8 cellular contexts compared by ENCODE assay signal in genomic region chr9:136864996-136865767, GRCh38. TPM values are rescaled to one million over a fixed set of nuclear protein-coding genes. Genes with fewer than 3 reads are reported as not detected.
DNase-seq lines count a peak whose midpoint lies in the region; ATAC-seq and TF ChIP-seq lines count a peak whose summit lies in the region.

No MANE protein-coding gene starts in this region.

- H3K79me2 ChIP-seq in PC-3 (ENCODE audit: low read length) (peaks cover 27% of the 10 kb centered on the region), neural cell (replicated peaks; ENCODE audit: insufficient read depth, low read length) (peaks cover 21% of the 10 kb centered on the region)

- peaks cover 19% of the 10 kb centered on the region for H3K36me3 Mint-ChIP-seq in endothelial cell (ENCODE audit: low read depth, unreplicated experiment)

- peak overlapping the region; percentile 90 for H3K4me3 Mint-ChIP-seq in endothelial cell (ENCODE audit: unreplicated experiment)

- H3K4me3 ChIP-seq in BLaER1 treated with 17β-estradiol and CSF1 and Interleukin-3, amounts not matched to agents 10 nM and 100 nM = peak overlapping the region; percentile 76 to 88 (median 78)
- H3K4me3 ChIP-seq in PC-3 (ENCODE audit: low read length) = peak overlapping the region; percentile 86
- peak overlapping the region; percentile 94 for H3K4me3 ChIP-seq in neural cell (ENCODE audit: low read length)

- peak overlapping the region; percentile 87 to 97 (median 92) for H3K9ac ChIP-seq in BLaER1 treated with 17β-estradiol and CSF1 and Interleukin-3, amounts not matched to agents 10 nM and 100 nM
- H3K9ac ChIP-seq in PC-3 (ENCODE audit: low read length) = peak overlapping the region; percentile 90; the same call in 1 of the 2 replicates
- H3K9ac ChIP-seq in neural cell (ENCODE audit: low read length) = peak overlapping the region; percentile 94

- no peak for TF ChIP-seq RAD21 in neural cell (conservative IDR thresholded peaks at IDR 0.05)

- no TSS peak for BruUV-seq in PC-3 (replicated peaks; lab: Mats Ljungman, UMichigan)

- TF ChIP-seq EP300 in neural cell (conservative IDR thresholded peaks at IDR 0.05; ENCODE audit: poor library complexity, severe bottlenecking) = no peak

- in situ Hi-C loops in GM13976 (cut with MboI; ENCODE audit: low sequenced_read_pairs, unreplicated experiment) = no loop called here

- H3K4me1 Mint-ChIP-seq in endothelial cell (ENCODE audit: unreplicated experiment) = peaks cover 6% of the 10 kb centered on the region

- CTCF ChIA-PET in PC-3 (lab: Charles Lee) = no interaction called here

- H3K9me2 ChIP-seq in PC-3 (replicated peaks; ENCODE audit: low read length) (no peaks in the 10 kb centered on the region), neural cell (ENCODE audit: insufficient read depth, low read length) (no peaks in the 10 kb centered on the region)

- no peak for DNase-seq in PC-3
- no peak for DNase-seq in endothelial cell (ENCODE audit: low spot score)
- DNase-seq in GM13976 (ENCODE audit: low spot score) = no peak
- DNase-seq in GM19238 (ENCODE audit: insufficient read length, low spot score) = no peak
- no peak for DNase-seq in DMS114 treated with DMSO at 0.1 percent for 48 hours (lab: John Stamatoyannopoulos, UW; ENCODE audit: unreplicated experiment)

- peaks cover 37 to 56% (median 45%) of the 10 kb centered on the region in 10 experiments for H3K4me1 ChIP-seq in BLaER1 treated with 17β-estradiol and CSF1 and Interleukin-3, amounts not matched to agents 10 nM and 100 nM
- 0 out of 2 replicates have a peak, but pooled peaks cover 5% of the 10 kb centered on the region for H3K4me1 ChIP-seq in PC-3 (ENCODE audit: insufficient read depth, low read length)

- H3K9me3 ChIP-seq in BLaER1 treated with 17β-estradiol and CSF1 and Interleukin-3, amounts not matched to agents 10 nM and 100 nM (replicated peaks in 1 of 11) = peaks cover 0 to 34% (median 21%) of the 10 kb centered on the region in 11 experiments; a peak in 18 of 22 replicates
- H3K9me3 ChIP-seq in PC-3 (ENCODE audit: low read length) (no peaks in the 10 kb centered on the region), neural cell (ENCODE audit: low read length) (no peaks in the 10 kb centered on the region)

- peaks cover 37 to 54% (median 52%) of the 10 kb centered on the region in 11 experiments; a peak in 21 of 22 replicates for H4K20me1 ChIP-seq in BLaER1 treated with 17β-estradiol and CSF1 and Interleukin-3, amounts not matched to agents 10 nM and 100 nM
- H4K20me1 ChIP-seq in PC-3 (ENCODE audit: low read length) (peaks cover 4% of the 10 kb centered on the region; the same call in 1 of the 2 replicates), neural cell (ENCODE audit: insufficient read depth) (no peaks in the 10 kb centered on the region)

- peak overlapping the region in 9 of 11 experiments; percentile 19 to 94 (median 92); a peak in 17 of 22 replicates for H3K27ac ChIP-seq in BLaER1 treated with 17β-estradiol and CSF1 and Interleukin-3, amounts not matched to agents 10 nM and 100 nM
- H3K27ac ChIP-seq in PC-3 (ENCODE audit: low read length) (no peak overlapping the region), neural cell (ENCODE audit: low read length) (peak overlapping the region; percentile 59)

- peak overlapping the region; percentile 91 to 99 (median 97) for H3K4me2 ChIP-seq in BLaER1 treated with 17β-estradiol and CSF1 and Interleukin-3, amounts not matched to agents 10 nM and 100 nM
- H3K4me2 ChIP-seq in PC-3 (ENCODE audit: low read length) (peak overlapping the region; percentile 87), neural cell (ENCODE audit: low read length) (peak overlapping the region; percentile 78)

- intact Hi-C loops in PC-3 (cut with micrococcal nuclease) = no loop called here

- H2AFZ ChIP-seq in PC-3 (ENCODE audit: low read length) (no peak overlapping the region), neural cell (ENCODE audit: low read depth, low read length) (no peak overlapping the region)

- H3K27me3 Mint-ChIP-seq in endothelial cell (ENCODE audit: unreplicated experiment) = peaks cover 17% of the 10 kb centered on the region

- no peaks in the 10 kb centered on the region for H3K27me3 ChIP-seq in BLaER1 treated with 17β-estradiol and CSF1 and Interleukin-3, amounts not matched to agents 10 nM and 100 nM
- H3K27me3 ChIP-seq in PC-3 (ENCODE audit: low read length) (no peaks in the 10 kb centered on the region), neural cell (ENCODE audit: insufficient read depth, low read depth, low read length) (no peaks in the 10 kb centered on the region)

- ATAC-seq in PC-3 (no peak), HG03039 (IDR thresholded peaks at IDR 0.05; ENCODE audit: unreplicated experiment) (no peak)

- TF ChIP-seq CTCF in PC-3 (conservative IDR thresholded peaks at IDR 0.05; ENCODE audit: low read depth, low read length) = no peak
- no peak for TF ChIP-seq CTCF in endothelial cell (IDR thresholded peaks at IDR 0.05; ENCODE audit: unreplicated experiment)
- TF ChIP-seq CTCF in neural cell (IDR thresholded peaks at IDR 0.05; ENCODE audit: poor library complexity, severe bottlenecking) = no peak
- no peak for TF ChIP-seq CTCF in GM13976 (IDR thresholded peaks at IDR 0.05; ENCODE audit: borderline replicate concordance, control extremely low read depth, extremely low read depth, insufficient read depth, missing control alignments)

- H3F3A ChIP-seq in PC-3 (ENCODE audit: low read length, unreplicated experiment) (no peaks in the 10 kb centered on the region), neural cell (ENCODE audit: insufficient read depth, low read length, poor library complexity, severe bottlenecking) (no peaks in the 10 kb centered on the region)

- H3K9me3 Mint-ChIP-seq in endothelial cell (ENCODE audit: unreplicated experiment) = peaks cover 6% of the 10 kb centered on the region

- POLR2A ChIA-PET in PC-3 (lab: Charles Lee; ENCODE audit: unreplicated experiment) = no interaction called here

- H3K27ac Mint-ChIP-seq in endothelial cell (ENCODE audit: unreplicated experiment) = peak overlapping the region; percentile 57

- H3K36me3 ChIP-seq in BLaER1 treated with 17β-estradiol and CSF1 and Interleukin-3, amounts not matched to agents 10 nM and 100 nM = peaks cover 37 to 61% (median 47%) of the 10 kb centered on the region in 11 experiments
- peaks cover 15% of the 10 kb centered on the region for H3K36me3 ChIP-seq in PC-3 (ENCODE audit: low read depth, low read length)
- H3K36me3 ChIP-seq in neural cell (ENCODE audit: insufficient read depth, low read length) = no peaks in the 10 kb centered on the region

TF ChIP-seq in neural cell, 6 proteins besides CTCF, POLR2A, EP300 and RAD21:
- TF ChIP-seq SMC3 (conservative IDR thresholded peaks at IDR 0.05; ENCODE audit: poor library complexity) = no peak
- TF ChIP-seq TAF1 (IDR thresholded peaks at IDR 0.05; ENCODE audit: low read depth) = no peak
- TF ChIP-seq EZH2 (IDR thresholded peaks at IDR 0.05; ENCODE audit: borderline replicate concordance, insufficient read depth, low read length, poor library complexity, severe bottlenecking) = no peak
- no peak for TF ChIP-seq MXI1 (conservative IDR thresholded peaks at IDR 0.05; ENCODE audit: poor library complexity, severe bottlenecking)

RNA-seq across cellular contexts. Expression of gene EDF1, which starts 0.9 kb away (rescaled TPM):
- 544 and 562 TPM in 2 replicates for total RNA-seq in PC-3 (2014; rRNA removed)
- 286 TPM for total RNA-seq in endothelial cell (ENCODE audit: unreplicated experiment)
- 613 and 677 TPM in 2 replicates for polyA plus RNA-seq in neural cell
- 155 and 194 TPM in 2 replicates for polyA minus RNA-seq in neural cell

RNA-seq across cellular contexts. Expression of gene MAMDC4, which starts 13.0 kb away (rescaled TPM):
- total RNA-seq in PC-3 (2014; rRNA removed) = 3.0 and 5.3 TPM in 2 replicates
- 10.0 TPM for total RNA-seq in endothelial cell (ENCODE audit: unreplicated experiment)
- polyA plus RNA-seq in neural cell = 13.1 and 23.6 TPM in 2 replicates
- 3.9 and 6.1 TPM in 2 replicates for polyA minus RNA-seq in neural cell

RNA-seq across cellular contexts. Expression of gene PHPT1, which starts 16.0 kb away (rescaled TPM):
- total RNA-seq in PC-3 (2014; rRNA removed) (83.2 and 111 TPM in 2 replicates), endothelial cell (ENCODE audit: unreplicated experiment) (134 TPM)
- 279 and 293 TPM in 2 replicates for polyA plus RNA-seq in neural cell
- polyA minus RNA-seq in neural cell = 73.4 and 85.2 TPM in 2 replicates

RNA-seq across cellular contexts. Expression of gene TRAF2, which starts 21.1 kb away (rescaled TPM):
- total RNA-seq in PC-3 (2014; rRNA removed) = 11.5 and 25.4 TPM in 2 replicates
- 21.7 TPM for total RNA-seq in endothelial cell (ENCODE audit: unreplicated experiment)
- polyA plus RNA-seq in neural cell = 14.6 and 21.5 TPM in 2 replicates
- 12.2 and 14.1 TPM in 2 replicates for polyA minus RNA-seq in neural cell

RNA-seq across cellular contexts. Expression of gene AJM1, which starts 22.9 kb away (rescaled TPM):
- total RNA-seq in PC-3 (2014; rRNA removed) (1.4 and 2.6 TPM in 2 replicates), endothelial cell (ENCODE audit: unreplicated experiment) (0.80 TPM)
- polyA plus RNA-seq in neural cell = 1.5 TPM in 2 replicates
- polyA minus RNA-seq in neural cell = 2.2 TPM in 2 replicates
